In the genomic region with DNA sequence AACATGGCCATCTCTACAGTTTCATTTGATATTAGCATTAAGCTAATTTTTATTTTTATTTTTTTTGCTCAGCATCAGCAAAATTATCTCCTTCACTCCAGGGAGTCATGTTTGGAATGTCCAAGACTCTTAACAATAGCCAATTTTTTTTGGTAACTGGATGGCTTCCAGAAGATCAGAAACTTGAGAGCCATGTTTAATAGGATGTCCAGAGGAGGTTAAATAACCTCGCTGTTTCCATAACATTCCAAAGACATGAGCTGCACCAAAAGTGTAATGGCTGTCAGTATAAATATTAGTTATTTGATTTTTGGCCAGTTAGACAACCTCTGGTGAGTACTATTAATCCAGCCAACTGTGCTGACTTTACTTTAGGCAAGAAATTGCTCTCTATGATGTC, we compare ENCODE assay signal across 14 cellular contexts.
A peak's percentile ranks its signal among the peaks of the same experiment; 100 is the strongest.
DNase-seq lines count a peak whose midpoint lies in the region; FAIRE-seq and TF ChIP-seq lines count a peak whose summit lies in the region.
"Had no signal": no experiment of that assay in that cellular context is flagged by ENCODE, and none has a peak within 500 bp of the region (broad histone marks: within the 10 kb centered on the region; RNA-seq: fewer than 3 reads in every experiment).

No MANE protein-coding gene starts in this region.

- no peaks in the 10 kb centered on the region for H3K27me3 Mint-ChIP-seq in activated naive CD8-positive, alpha-beta T cell treated with anti-CD3 and anti-CD28 coated beads for 36 hours
- no peaks in the 10 kb centered on the region for H3K27me3 Mint-ChIP-seq in Caco-2 (ENCODE audit: insufficient read depth, unreplicated experiment)

- no peak overlapping the region for H3K4me3 ChIP-seq in LNCaP clone FGC (ENCODE audit: low read depth, low read length)
- H3K4me3 ChIP-seq in cardiac fibroblast (replicated peaks in 1 of 2; ENCODE audit: low read depth in 2 of 2, low read length in 2 of 2), result no peak overlapping the region
- no peak overlapping the region for H3K4me3 ChIP-seq in Caco-2 (ENCODE audit: low read depth, low read length)
- H3K4me3 ChIP-seq: BLaER1 treated with 17β-estradiol and CSF1 and Interleukin-3, amounts not matched to agents 10 nM and 100 nM; colonic mucosa; uterus had no signal

- FAIRE-seq in GM12891 (lab: Jason Lieb, UNC), result no peak

- no peaks in the 10 kb centered on the region for H3K36me3 Mint-ChIP-seq in activated naive CD8-positive, alpha-beta T cell treated with anti-CD3 and anti-CD28 coated beads for 36 hours
- H3K36me3 Mint-ChIP-seq in Caco-2 (ENCODE audit: insufficient read depth, unreplicated experiment), result no peaks in the 10 kb centered on the region

- CTCF ChIA-PET in Caco-2 (lab: Charles Lee), result no interaction called here

- DNase-seq in AG09319 (ENCODE audit: extremely low read depth, low read depth), result peak; percentile 87
- peak; percentile 10 for DNase-seq in LNCaP clone FGC (ENCODE audit: low read depth)
- DNase-seq in cardiac fibroblast (ENCODE audit: low read depth in 2 of 2), result peak; percentile 88 to 94
- peak; percentile 88 for DNase-seq in iris pigment epithelial cell (ENCODE audit: low read depth)
- no peak for DNase-seq in activated naive CD8-positive, alpha-beta T cell treated with anti-CD3 and anti-CD28 coated beads for 36 hours
- DNase-seq in GM12891 (ENCODE audit: insufficient read length, low spot score), result no peak
- DNase-seq in Caco-2, result no peak
- no peak for DNase-seq in ureter (ENCODE audit: low spot score)
- DNase-seq: activated effector memory CD4-positive, alpha-beta T cell treated with Interleukin-2 at 50 U/mL for 16 hours; colonic mucosa; nucleus accumbens; T-helper 2 cell; uterus had no signal

- H3K4me3 Mint-ChIP-seq in activated naive CD8-positive, alpha-beta T cell treated with anti-CD3 and anti-CD28 coated beads for 36 hours, result no peak overlapping the region
- H3K4me3 Mint-ChIP-seq in Caco-2 (ENCODE audit: unreplicated experiment), result no peak overlapping the region

- intact Hi-C loops in Caco-2 (cut with micrococcal nuclease; ENCODE audit: unreplicated experiment), result no loop called here

- H3K4me1 Mint-ChIP-seq in activated naive CD8-positive, alpha-beta T cell treated with anti-CD3 and anti-CD28 coated beads for 36 hours, result no peaks in the 10 kb centered on the region
- H3K4me1 Mint-ChIP-seq in Caco-2 (ENCODE audit: low read depth, unreplicated experiment), result no peaks in the 10 kb centered on the region

- H3K9me3 ChIP-seq in Caco-2, result no peaks in the 10 kb centered on the region
- H3K9me3 ChIP-seq: colonic mucosa, uterus had no signal

- no peaks in the 10 kb centered on the region for H3K4me1 ChIP-seq in Caco-2
- H3K4me1 ChIP-seq: colonic mucosa, uterus had no signal

- no peaks in the 10 kb centered on the region for H3K9me3 Mint-ChIP-seq in activated naive CD8-positive, alpha-beta T cell treated with anti-CD3 and anti-CD28 coated beads for 36 hours
- no peaks in the 10 kb centered on the region for H3K9me3 Mint-ChIP-seq in Caco-2 (ENCODE audit: unreplicated experiment)

- no peaks in the 10 kb centered on the region for H3K27me3 ChIP-seq in Caco-2 (replicated peaks; ENCODE audit: control insufficient read depth, insufficient read depth, low read length)
- H3K27me3 ChIP-seq: BLaER1 treated with 17β-estradiol and CSF1 and Interleukin-3, amounts not matched to agents 10 nM and 100 nM; colonic mucosa; uterus had no signal

- no peak for TF ChIP-seq POLR2A in GM12891 (IDR thresholded peaks at IDR 0.05; ENCODE audit: low read depth, low read length)

- no peak overlapping the region for H3K27ac Mint-ChIP-seq in activated naive CD8-positive, alpha-beta T cell treated with anti-CD3 and anti-CD28 coated beads for 36 hours
- H3K27ac Mint-ChIP-seq in Caco-2 (ENCODE audit: unreplicated experiment), result no peak overlapping the region

- H3K36me3 ChIP-seq in Caco-2 (ENCODE audit: control insufficient read depth, insufficient read depth, low read length), result no peaks in the 10 kb centered on the region
- H3K36me3 ChIP-seq: colonic mucosa, uterus had no signal

- POLR2A ChIA-PET in Caco-2 (lab: Charles Lee), result no interaction called here

- BruUV-seq in Caco-2 (replicated peaks; lab: Mats Ljungman, UMichigan), result no TSS peak

- TF ChIP-seq CTCF in AG09319 (IDR thresholded peaks at IDR 0.05; ENCODE audit: low read depth, low read length) (no peak), LNCaP clone FGC (IDR thresholded peaks at IDR 0.05; ENCODE audit: control insufficient read depth, extremely low read depth, insufficient read depth) (no peak), cardiac fibroblast (IDR thresholded peaks at IDR 0.05; ENCODE audit: low read depth, low read length) (no peak), Caco-2 (IDR thresholded peaks at IDR 0.05; ENCODE audit: insufficient read depth in 1 of 2, low read depth in 1 of 2, low read length in 1 of 2, severe bottlenecking in 1 of 2, unreplicated experiment in 1 of 2) (no peak)

TF ChIP-seq in GM12891, 5 proteins besides CTCF, POLR2A, EP300 and RAD21:
- TF ChIP-seq TAF1 (IDR thresholded peaks at IDR 0.05; ENCODE audit: low read depth, low read length) (no peak), SPI1 (IDR thresholded peaks at IDR 0.05; ENCODE audit: low read depth, low read length) (no peak), POU2F2 (IDR thresholded peaks at IDR 0.05; ENCODE audit: low read depth, low read length) (no peak), PAX5 (IDR thresholded peaks at IDR 0.05; ENCODE audit: insufficient read depth, low read length, severe bottlenecking) (no peak), POLR2AphosphoS5 (IDR thresholded peaks at IDR 0.05; ENCODE audit: low read depth, low read length) (no peak)

Comparison
In these comparisons a context has a peak if more than half of its experiments do, and no peak if none do; other contexts are left out.
1. DNase-seq: peak in AG09319 (single experiment), LNCaP clone FGC (single experiment), cardiac fibroblast (2 of 2) and iris pigment epithelial cell (single experiment); none in activated naive CD8-positive, alpha-beta T cell treated with anti-CD3 and anti-CD28 coated beads for 36 hours (single experiment), GM12891 (single experiment), Caco-2 (0 of 2) and ureter (single experiment).